In genomic region chr2:85753525-85754312, GRCh38 we compare ENCODE assay signal across 8 cellular contexts. TPM values are rescaled to one million over a fixed set of nuclear protein-coding genes. Genes with fewer than 3 reads are reported as not detected.
DNase-seq lines count a peak whose midpoint lies in the region; ATAC-seq lines count a peak whose summit lies in the region.

Gene ATOH8 (plus strand): TSS chr2:85753991. CDS start chr2:85754190, 199 bp downstream.

- H3K27me3 ChIP-seq in neuron (ENCODE audit: insufficient read depth, low read length) = peaks cover 13% of the 10 kb centered on the region

- intact Hi-C loops in Right ventricle myocardium superior (cut with DNase I) = loop anchor here (5.0 kb wide), 1 partner anchor 44 kb away; no protein-coding TSS in a partner anchor

- peak within 1 kb of the TSS; percentile 60 for H3K4me3 ChIP-seq in neuron (ENCODE audit: low read length)

- H3K36me3 Mint-ChIP-seq in activated CD4-positive, alpha-beta T cell treated with anti-CD3 and anti-CD28 coated beads, Interleukin-2, amount 10 ng/mL, durations not matched to agents 7 days and 5 days (ENCODE audit: low read depth) = no peaks in the 10 kb centered on the region
- no peaks in the 10 kb centered on the region for H3K36me3 Mint-ChIP-seq in activated naive CD8-positive, alpha-beta T cell treated with anti-CD3 and anti-CD28 coated beads, Interleukin-2, amount 10 ng/mL, durations not matched to agents 7 days and 5 days

- H3K36me3 ChIP-seq in neuron (ENCODE audit: insufficient read depth, low read length) = no peaks in the 10 kb centered on the region

- CTCF ChIA-PET in activated CD4-positive, alpha-beta T cell treated with anti-CD3 and anti-CD28 coated beads, Interleukin-2, amount 10 ng/mL, durations not matched to agents 7 days and 5 days (lab: Charles Lee) = interaction anchor here (1.3 to 5.8 kb wide), 8 partner anchors 11 to 77 kb away, joined by 3 to 33 read pairs (median 4); no protein-coding TSS in a partner anchor

- peaks cover 68% of the 10 kb centered on the region for H3K27me3 Mint-ChIP-seq in activated CD4-positive, alpha-beta T cell treated with anti-CD3 and anti-CD28 coated beads, Interleukin-2, amount 10 ng/mL, durations not matched to agents 7 days and 5 days
- peaks cover 69% of the 10 kb centered on the region for H3K27me3 Mint-ChIP-seq in activated naive CD8-positive, alpha-beta T cell treated with anti-CD3 and anti-CD28 coated beads, Interleukin-2, amount 10 ng/mL, durations not matched to agents 7 days and 5 days

- POLR2A ChIA-PET in activated CD4-positive, alpha-beta T cell treated with anti-CD3 and anti-CD28 coated beads, Interleukin-2, amount 10 ng/mL, durations not matched to agents 7 days and 5 days (lab: Charles Lee) = interaction anchor here (0.5 kb wide), 1 partner anchor 339 kb away, joined by 4 read pairs; no protein-coding TSS in a partner anchor
- POLR2A ChIA-PET in activated naive CD8-positive, alpha-beta T cell treated with anti-CD3 and anti-CD28 coated beads, Interleukin-2, amount 10 ng/mL, durations not matched to agents 7 days and 5 days (lab: Charles Lee) = interaction anchor here (1.1 kb wide), 1 partner anchor 18 kb away, joined by 3 read pairs; no protein-coding TSS in a partner anchor

- H3K9me3 ChIP-seq in neuron (ENCODE audit: low read length) = no peaks in the 10 kb centered on the region

- H3K4me1 ChIP-seq in neuron (ENCODE audit: insufficient read depth, low read length) = peaks cover 19% of the 10 kb centered on the region

- peak; percentile 1 for ATAC-seq in activated naive CD8-positive, alpha-beta T cell treated with anti-CD3 and anti-CD28 coated beads, Interleukin-2, amount 10 ng/mL, durations not matched to agents 7 days and 5 days (ENCODE audit: low read depth)
- ATAC-seq in Right ventricle myocardium superior (ENCODE audit: poor library complexity) (peak; percentile 50), HG02610 (IDR thresholded peaks at IDR 0.05; ENCODE audit: unreplicated experiment) (no peak)

- H2AFZ ChIP-seq in neuron (ENCODE audit: low read depth, low read length) = peak within 1 kb of the TSS; percentile 63

- H3K4me1 Mint-ChIP-seq in activated CD4-positive, alpha-beta T cell treated with anti-CD3 and anti-CD28 coated beads, Interleukin-2, amount 10 ng/mL, durations not matched to agents 7 days and 5 days = peaks cover 14% of the 10 kb centered on the region
- H3K4me1 Mint-ChIP-seq in activated naive CD8-positive, alpha-beta T cell treated with anti-CD3 and anti-CD28 coated beads, Interleukin-2, amount 10 ng/mL, durations not matched to agents 7 days and 5 days = peaks cover 10% of the 10 kb centered on the region

- DNase-seq in activated CD4-positive, alpha-beta T cell treated with anti-CD3 and anti-CD28 coated beads, Interleukin-2, amount 10 ng/mL, durations not matched to agents 7 days and 5 days = peak; percentile 46
- DNase-seq in activated CD4-positive, alpha-beta T cell treated with anti-CD3 and anti-CD28 coated beads for 1 hour = no peak
- DNase-seq in NCI-H2171 (lab: John Stamatoyannopoulos, UW) (peak; percentile 85), Right ventricle myocardium superior (peak; percentile 89), foreskin melanocyte (no peak)
- peak; percentile 68 for DNase-seq in activated naive CD8-positive, alpha-beta T cell treated with anti-CD3 and anti-CD28 coated beads, Interleukin-2, amount 10 ng/mL, durations not matched to agents 7 days and 5 days

- no peak within 1 kb of the TSS for H3K27ac Mint-ChIP-seq in activated CD4-positive, alpha-beta T cell treated with anti-CD3 and anti-CD28 coated beads, Interleukin-2, amount 10 ng/mL, durations not matched to agents 7 days and 5 days
- no peak within 1 kb of the TSS for H3K27ac Mint-ChIP-seq in activated naive CD8-positive, alpha-beta T cell treated with anti-CD3 and anti-CD28 coated beads, Interleukin-2, amount 10 ng/mL, durations not matched to agents 7 days and 5 days

- H3K9me3 Mint-ChIP-seq in activated CD4-positive, alpha-beta T cell treated with anti-CD3 and anti-CD28 coated beads, Interleukin-2, amount 10 ng/mL, durations not matched to agents 7 days and 5 days = no peaks in the 10 kb centered on the region
- no peaks in the 10 kb centered on the region for H3K9me3 Mint-ChIP-seq in activated naive CD8-positive, alpha-beta T cell treated with anti-CD3 and anti-CD28 coated beads, Interleukin-2, amount 10 ng/mL, durations not matched to agents 7 days and 5 days

- peak within 1 kb of the TSS; percentile 71 for H3K4me3 Mint-ChIP-seq in activated CD4-positive, alpha-beta T cell treated with anti-CD3 and anti-CD28 coated beads, Interleukin-2, amount 10 ng/mL, durations not matched to agents 7 days and 5 days
- peak within 1 kb of the TSS; percentile 85 for H3K4me3 Mint-ChIP-seq in activated naive CD8-positive, alpha-beta T cell treated with anti-CD3 and anti-CD28 coated beads, Interleukin-2, amount 10 ng/mL, durations not matched to agents 7 days and 5 days

RNA-seq across cellular contexts. Expression of gene ATOH8, which starts in this region (rescaled TPM):
- total RNA-seq in activated CD4-positive, alpha-beta T cell treated with anti-CD3 and anti-CD28 coated beads, Interleukin-2, amount 10 ng/mL, durations not matched to agents 7 days and 5 days = under 1 TPM; 0.10 to 0.12 TPM
- total RNA-seq in activated naive CD8-positive, alpha-beta T cell treated with anti-CD3 and anti-CD28 coated beads, Interleukin-2, amount 10 ng/mL, durations not matched to agents 7 days and 5 days = not detected
- total RNA-seq in Right ventricle myocardium superior = 25.8 TPM

Comparison
In these comparisons a context has a peak if more than half of its experiments do, and no peak if none do; other contexts are left out.
1. RNA of gene ATOH8 (total RNA-seq): 25.8 TPM in Right ventricle myocardium superior (single experiment); not detected in activated naive CD8-positive, alpha-beta T cell treated with anti-CD3 and anti-CD28 coated beads, Interleukin-2, amount 10 ng/mL, durations not matched to agents 7 days and 5 days and 0.10 to 0.12 TPM in activated CD4-positive, alpha-beta T cell treated with anti-CD3 and anti-CD28 coated beads, Interleukin-2, amount 10 ng/mL, durations not matched to agents 7 days and 5 days; every median in the first group is over 10 times any median in the second.
2. Peak in DNase-seq in activated CD4-positive, alpha-beta T cell treated with anti-CD3 and anti-CD28 coated beads, Interleukin-2, amount 10 ng/mL, durations not matched to agents 7 days and 5 days; RNA of the gene not detected or under 1 TPM.
3. Peak in DNase-seq and ATAC-seq in activated naive CD8-positive, alpha-beta T cell treated with anti-CD3 and anti-CD28 coated beads, Interleukin-2, amount 10 ng/mL, durations not matched to agents 7 days and 5 days; RNA of the gene not detected or under 1 TPM.
4. DNase-seq: peak in NCI-H2171 (single experiment) and Right ventricle myocardium superior (single experiment); none in activated CD4-positive, alpha-beta T cell treated with anti-CD3 and anti-CD28 coated beads for 1 hour (single experiment) and foreskin melanocyte (single experiment).